1 cellular context compared by ENCODE assay signal in the genomic region with DNA sequence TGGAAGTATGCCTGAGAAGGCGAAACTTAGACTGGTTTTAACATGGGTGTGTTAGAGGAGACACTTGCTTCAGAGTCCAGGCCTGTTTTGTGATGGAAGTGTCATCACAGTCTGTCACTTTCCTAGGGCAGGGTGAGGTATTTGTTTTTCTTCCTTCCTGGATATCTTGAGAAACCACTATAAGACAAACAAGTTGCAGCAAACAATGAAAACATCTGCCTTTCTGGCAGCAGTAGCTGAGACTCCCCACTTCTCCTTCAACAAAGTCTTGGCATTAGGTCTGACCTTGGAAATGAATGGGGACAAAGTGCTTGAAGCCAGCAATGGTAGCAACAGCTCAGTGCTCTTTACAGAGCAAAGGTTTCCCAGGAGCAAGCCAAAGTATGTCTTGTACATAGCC.
TF ChIP-seq lines count a peak whose summit lies in the region.

No MANE protein-coding gene starts in this region.

TF ChIP-seq in H1, 55 proteins besides CTCF, POLR2A, EP300 and RAD21:
- TF ChIP-seq EZH2 (IDR thresholded peaks at IDR 0.05; ENCODE audit: low read depth, low read length, severe bottlenecking): no peak
- TF ChIP-seq PHF8 (conservative IDR thresholded peaks at IDR 0.05; ENCODE audit: low read depth, low read length): no peak
- TF ChIP-seq CHD1 (IDR thresholded peaks at IDR 0.05; ENCODE audit: low read depth, low read length): no peak
- TF ChIP-seq JUN (IDR thresholded peaks at IDR 0.05; ENCODE audit: low read depth, low read length): no peak
- TF ChIP-seq KDM5A (IDR thresholded peaks at IDR 0.05; ENCODE audit: low read length): no peak
- TF ChIP-seq SRF (IDR thresholded peaks at IDR 0.05; ENCODE audit: low read depth, low read length): no peak
- no peak for TF ChIP-seq EGR1 (IDR thresholded peaks at IDR 0.05; ENCODE audit: borderline replicate concordance, low read depth, low read length)
- no peak for TF ChIP-seq ZNF274 (IDR thresholded peaks at IDR 0.05; ENCODE audit: borderline replicate concordance, extremely low read depth, low read length)
- TF ChIP-seq NRF1 (IDR thresholded peaks at IDR 0.05; ENCODE audit: low read depth, low read length): no peak
- no peak for TF ChIP-seq SP2 (IDR thresholded peaks at IDR 0.05; ENCODE audit: low read length)
- TF ChIP-seq BCL11A (IDR thresholded peaks at IDR 0.05; ENCODE audit: low read depth in 2 of 2, low read length in 2 of 2): no peak
- no peak for TF ChIP-seq CBX5 (IDR thresholded peaks at IDR 0.05; ENCODE audit: low read depth, low read length)
- no peak for TF ChIP-seq KDM4A (IDR thresholded peaks at IDR 0.05; ENCODE audit: low read depth, low read length, severe bottlenecking)
- TF ChIP-seq SP4 (IDR thresholded peaks at IDR 0.05; ENCODE audit: low read length): no peak
